Comparison of ENCODE assay signal across 11 cellular contexts in the genomic region with DNA sequence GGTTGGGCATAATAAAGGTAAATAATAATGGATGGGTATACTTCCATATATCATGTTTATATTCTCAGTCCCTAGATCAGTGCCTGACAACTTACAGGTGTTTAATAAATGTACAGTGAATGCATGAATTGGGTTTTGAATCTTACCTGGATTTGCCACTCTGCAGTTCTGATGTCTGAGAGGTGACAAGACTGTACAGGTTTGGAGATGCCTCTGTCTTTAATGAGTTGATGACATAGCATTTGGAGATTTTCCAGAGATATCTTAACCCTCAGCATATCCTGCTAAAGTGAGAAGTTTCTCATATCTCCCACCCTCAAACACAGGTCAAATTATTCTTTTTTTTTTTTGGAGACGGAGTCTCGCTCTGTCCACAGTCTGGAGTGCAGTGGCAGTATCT. TPM values are rescaled to one million over a fixed set of nuclear protein-coding genes. Genes with fewer than 3 reads are reported as not detected.
DNase-seq lines count a peak whose midpoint lies in the region; ATAC-seq, FAIRE-seq and TF ChIP-seq lines count a peak whose summit lies in the region.
"Had no signal": no experiment of that assay in that cellular context is flagged by ENCODE, and none has a peak within 500 bp of the region (broad histone marks: within the 10 kb centered on the region; RNA-seq: fewer than 3 reads in every experiment).

No MANE protein-coding gene starts in this region.

- POLR2A ChIA-PET in CD8-positive, alpha-beta memory T cell (lab: Charles Lee) = no interaction called here
- POLR2A ChIA-PET in GM12878 (lab: Charles Lee) = interaction anchor here (1.1 kb wide), 1 partner anchor 124 kb away, joined by 3 read pairs; no protein-coding TSS in a partner anchor

- 0 out of 2 replicates have a peak, but pooled peaks cover 4% of the 10 kb centered on the region for H3K36me3 ChIP-seq in BLaER1
- no peaks in the 10 kb centered on the region for H3K36me3 ChIP-seq in CD8-positive, alpha-beta memory T cell (ENCODE audit: insufficient read depth, low read length)
- H3K36me3 ChIP-seq in GM12878 (ENCODE audit: control insufficient read depth in 2 of 2, insufficient read depth in 2 of 2, low read length in 1 of 2) = no peaks in the 10 kb centered on the region
- H3K36me3 ChIP-seq in esophagus squamous epithelium = no peaks in the 10 kb centered on the region

- H3K27me3 Mint-ChIP-seq in CD8-positive, alpha-beta memory T cell = peaks cover 0 to 4% of the 10 kb centered on the region in 2 donors
- H3K27me3 Mint-ChIP-seq in naive B cell = no peaks in the 10 kb centered on the region

- in situ Hi-C loops in GM12878 (cut with MboI) = no loop called here

- no peak overlapping the region for H3K9ac ChIP-seq in BLaER1
- H3K9ac ChIP-seq in GM12878 (ENCODE audit: control insufficient read depth, insufficient read depth, low read length) = no peak overlapping the region

- peaks cover 37 to 52% (median 43%) of the 10 kb centered on the region in 3 donors for H3K4me1 Mint-ChIP-seq in CD8-positive, alpha-beta memory T cell
- peaks cover 33 to 47% (median 46%) of the 10 kb centered on the region in 3 donors for H3K4me1 Mint-ChIP-seq in naive B cell

- TF ChIP-seq POLR2A in GM12878 (IDR thresholded peaks at IDR 0.05; ENCODE audit: low read depth, low read length) = no peak
- TF ChIP-seq POLR2A in esophagus squamous epithelium (IDR thresholded peaks at IDR 0.05) = no peak

- H3K79me2 ChIP-seq in GM12878 (ENCODE audit: control insufficient read depth, insufficient read depth, low read length) = peaks cover 18% of the 10 kb centered on the region

- no peak overlapping the region for H2AFZ ChIP-seq in GM12878 (ENCODE audit: control insufficient read depth, low read depth, low read length)

- peak overlapping the region in 6 of 8 donors; percentile 55 to 98 (median 78) for H3K27ac Mint-ChIP-seq in CD8-positive, alpha-beta memory T cell
- no peak overlapping the region for H3K27ac Mint-ChIP-seq in naive B cell

- H3K4me1 ChIP-seq in BLaER1 (peaks cover 43% of the 10 kb centered on the region), GM12878 (ENCODE audit: control insufficient read depth, insufficient read depth, low read length) (peaks cover 5% of the 10 kb centered on the region; the same call in 1 of the 2 replicates), esophagus squamous epithelium (peaks cover 22 to 49% (median 25%) of the 10 kb centered on the region in 3 donors)
- peaks cover 23% of the 10 kb centered on the region for H3K4me1 ChIP-seq in CD8-positive, alpha-beta memory T cell (ENCODE audit: insufficient read depth, low read length)

- SMC1A ChIA-PET in GM12878 (lab: Charles Lee; ENCODE audit: uncharacterized antibody, unreplicated experiment) = interaction anchor here (0.6 to 1.4 kb wide), 2 partner anchors 255 to 1759 kb away, joined by 3 to 4 read pairs; no protein-coding TSS in a partner anchor

- TSS peak; percentile 14 for BruUV-seq in GM12878 (replicated peaks; lab: Mats Ljungman, UMichigan)

- H3K9me3 Mint-ChIP-seq in CD8-positive, alpha-beta memory T cell = no peaks in the 10 kb centered on the region
- H3K9me3 Mint-ChIP-seq in naive B cell = no peaks in the 10 kb centered on the region

- no peak for TF ChIP-seq RAD21 in GM12878 (IDR thresholded peaks at IDR 0.05; ENCODE audit: insufficient read depth, low read depth, low read length)

- H4K20me1 ChIP-seq in BLaER1 (peaks cover 46% of the 10 kb centered on the region), GM12878 (ENCODE audit: control insufficient read depth, insufficient read depth) (no peaks in the 10 kb centered on the region)

- peak overlapping the region; percentile 98 for H3K4me3 ChIP-seq in BLaER1
- no peak overlapping the region for H3K4me3 ChIP-seq in CD8-positive, alpha-beta memory T cell (ENCODE audit: low read length)
- H3K4me3 ChIP-seq in GM12878 = no peak overlapping the region
- H3K4me3 ChIP-seq in esophagus squamous epithelium = peak overlapping the region in 1 of 4 donors; percentile 89

- H3K27ac ChIP-seq in BLaER1 (no peak overlapping the region), GM12878 (ENCODE audit: control insufficient read depth, insufficient read depth) (no peak overlapping the region), esophagus squamous epithelium (peak overlapping the region in 1 of 4 donors; percentile 96)
- H3K27ac ChIP-seq in CD8-positive, alpha-beta memory T cell (ENCODE audit: low read depth, low read length) = no peak overlapping the region

- TF ChIP-seq EP300 in GM12878 (IDR thresholded peaks at IDR 0.05; ENCODE audit: borderline replicate concordance in 1 of 2, control insufficient read depth in 1 of 2, low read depth in 2 of 2, low read length in 2 of 2) = no peak

- no peak for DNase-seq in CD8-positive, alpha-beta memory T cell
- DNase-seq in GM12878 (ENCODE audit: low read depth, low spot score) (no peak), naive B cell (no peak), DMS114 treated with DMSO at 0.1 percent for 48 hours (lab: John Stamatoyannopoulos, UW; ENCODE audit: unreplicated experiment) (no peak), GOT3 (lab: John Stamatoyannopoulos, UW) (no peak), esophagus squamous epithelium (lab: John Stamatoyannopoulos, UW) (no peak)
- DNase-seq: activated gamma-delta T cell, Caco-2, NCI-H187 treated with DMSO at 0.1 percent for 48 hours had no signal

- peak overlapping the region; percentile 36 to 100 (median 56) for H3K4me3 Mint-ChIP-seq in CD8-positive, alpha-beta memory T cell
- peak overlapping the region in 5 of 8 donors; percentile 12 to 100 (median 42) for H3K4me3 Mint-ChIP-seq in naive B cell

- H3K4me2 ChIP-seq in BLaER1 = peak overlapping the region; percentile 89
- no peak overlapping the region for H3K4me2 ChIP-seq in GM12878 (ENCODE audit: control insufficient read depth, insufficient read depth)

- no peak for TF ChIP-seq CTCF in GM12878 (IDR thresholded peaks at IDR 0.05 in 2 of 3, conservative IDR thresholded peaks at IDR 0.05 in 1 of 3; ENCODE audit: control insufficient read depth in 2 of 3, extremely low read depth in 1 of 3, insufficient read depth in 1 of 3, low read depth in 3 of 3, low read length in 3 of 3)
- no peak for TF ChIP-seq CTCF in esophagus squamous epithelium (IDR thresholded peaks at IDR 0.05)

- H3K36me3 Mint-ChIP-seq in CD8-positive, alpha-beta memory T cell = peaks cover 0 to 20% (median 0%) of the 10 kb centered on the region in 3 donors
- H3K36me3 Mint-ChIP-seq in naive B cell = peaks cover 0 to 6% of the 10 kb centered on the region in 2 donors

- H3K27me3 ChIP-seq in BLaER1 = no peaks in the 10 kb centered on the region
- no peaks in the 10 kb centered on the region for H3K27me3 ChIP-seq in CD8-positive, alpha-beta memory T cell (ENCODE audit: insufficient read depth, low read length, poor library complexity, severe bottlenecking)
- H3K27me3 ChIP-seq in GM12878 (replicated peaks in 1 of 2; ENCODE audit: control insufficient read depth in 2 of 2, insufficient read depth in 2 of 2, low read length in 1 of 2) = no peaks in the 10 kb centered on the region
- H3K27me3 ChIP-seq in esophagus squamous epithelium = no peaks in the 10 kb centered on the region

- H3K9me3 ChIP-seq in BLaER1 (no peaks in the 10 kb centered on the region), GM12878 (replicated peaks; ENCODE audit: control insufficient read depth, insufficient read depth, low read length) (no peaks in the 10 kb centered on the region), esophagus squamous epithelium (no peaks in the 10 kb centered on the region)
- no peaks in the 10 kb centered on the region for H3K9me3 ChIP-seq in CD8-positive, alpha-beta memory T cell (ENCODE audit: low read length)
- H3K9me3 ChIP-seq: Caco-2 had no signal

- no peak for FAIRE-seq in GM12878 (lab: Jason Lieb, UNC)

- intact Hi-C loops in GM12878 (cut with micrococcal nuclease; ENCODE audit: unreplicated experiment) = no loop called here
- intact Hi-C loops in esophagus squamous epithelium (cut with DNase I) = no loop called here

- ATAC-seq in GM12878 (no peak), naive B cell (ENCODE audit: low read depth in 2 of 2) (no peak), GM18868 (IDR thresholded peaks at IDR 0.05; ENCODE audit: unreplicated experiment) (no peak)

- RAD21 ChIA-PET in GM12878 (lab: Charles Lee; ENCODE audit: unreplicated experiment) = no interaction called here

- CTCF ChIA-PET in CD8-positive, alpha-beta memory T cell (lab: Charles Lee) = no interaction called here
- CTCF ChIA-PET in GM12878 (lab: Yijun Ruan, JAX) = interaction anchor here (1.5 to 1.6 kb wide), 2 partner anchors 12 to 248 kb away, joined by 3 to 4 read pairs; no protein-coding TSS in a partner anchor

- 81% methylated on average over 2 of the region's 2 CpGs for WGBS in GM12878 (ENCODE audit: insufficient coverage, insufficient replicate concordance, low lambda C conversion rate, missing lambda C conversion rate)
- 93 to 100% methylated on average over 2 of the region's 2 CpGs for WGBS in esophagus squamous epithelium, 2 donors

RNA-seq across cellular contexts. Expression of a gene that starts 2.2 kb away (rescaled TPM):
- total RNA-seq in CD8-positive, alpha-beta memory T cell = 1 to 10 TPM; 8.7 to 9.6 TPM
- 3.0 TPM for polyA plus RNA-seq in CD8-positive, alpha-beta memory T cell
- 18.2 and 19.5 TPM in 2 replicates for total RNA-seq in GM12878 (2013; cell fraction: nucleolus; rRNA removed)
- total RNA-seq in GM12878 (2014; rRNA removed) (3.9 TPM in 2 replicates), GM12878 (2014; rRNA removed; fragmentation: Illumina TruSeq; extraction: Trizol) (2.3 and 2.8 TPM in 2 replicates), GM12878 (2021) (6.3 and 7.0 TPM in 2 replicates), esophagus squamous epithelium (10 to 100 TPM; 12.6 to 27.1 (median 17.5) TPM)
- polyA plus RNA-seq in GM12878 (2011; ENCODE audit: low read depth) = 1.3 TPM
- polyA plus RNA-seq in GM12878 (2011; rRNA removed) (2.1 and 3.4 TPM in 2 replicates), GM12878 (2014; fragmentation: Illumina TruSeq; extraction: Trizol) (3.6 and 4.0 TPM in 2 replicates), GM12878 (2014; fragmentation: Nextera tagmentation; extraction: Ambion mirVana) (under 1 TPM; 0.60 to 0.93 TPM), GM12878 (2014; rRNA removed) (3.2 and 4.3 TPM in 2 replicates), GM12878 (2016; fragmentation: Nextera tagmentation; extraction: Ambion mirVana) (1 to 10 TPM; 1.9 to 2.2 TPM), naive B cell (ENCODE audit: low read depth in 6 of 6) (1 to 10 TPM in 5 of 6 donors, not detected in 1; 1.4 to 5.5 (median 2.3) TPM)
- polyA plus RNA-seq in GM12878 (2011; cell fraction: cytosol; rRNA removed) = 2.4 and 2.9 TPM in 2 replicates
- polyA plus RNA-seq in GM12878 (2011; cell fraction: nucleus; rRNA removed) = 8.1 and 11.5 TPM in 2 replicates
- 2.2 and 3.8 TPM in 2 replicates for polyA plus RNA-seq in GM12878 (2012)
- polyA minus RNA-seq in GM12878 (2011; rRNA and poly(A)+ RNA removed) = 8.0 and 10.3 TPM in 2 replicates
- 1.7 and 2.4 TPM in 2 replicates for polyA minus RNA-seq in GM12878 (2011; cell fraction: cytosol; rRNA and poly(A)+ RNA removed)
- 5.1 and 10.2 TPM in 2 replicates for polyA minus RNA-seq in GM12878 (2011; cell fraction: nucleus; rRNA and poly(A)+ RNA removed)

RNA-seq across cellular contexts. Expression of a gene that starts 3.5 kb away (rescaled TPM):
- total RNA-seq in CD8-positive, alpha-beta memory T cell = 10 to 100 TPM; 28.9 to 34.1 TPM
- 19.4 TPM for polyA plus RNA-seq in CD8-positive, alpha-beta memory T cell
- total RNA-seq in GM12878 (2013; cell fraction: nucleolus; rRNA removed) = 17.4 and 18.4 TPM in 2 replicates
- total RNA-seq in GM12878 (2014; rRNA removed) = 32.3 and 34.4 TPM in 2 replicates
- total RNA-seq in GM12878 (2014; rRNA removed; fragmentation: Illumina TruSeq; extraction: Trizol) = 38.4 and 40.3 TPM in 2 replicates
- total RNA-seq in GM12878 (2021) = 27.9 and 30.3 TPM in 2 replicates
- polyA plus RNA-seq in GM12878 (2011; ENCODE audit: low read depth) = 22.4 TPM
- 59.2 and 79.7 TPM in 2 replicates for polyA plus RNA-seq in GM12878 (2011; rRNA removed)
- polyA plus RNA-seq in GM12878 (2011; cell fraction: cytosol; rRNA removed) = 27.5 and 33.6 TPM in 2 replicates
- polyA plus RNA-seq in GM12878 (2011; cell fraction: nucleus; rRNA removed) = 32.4 and 36.3 TPM in 2 replicates
- 27.1 and 31.5 TPM in 2 replicates for polyA plus RNA-seq in GM12878 (2012)
- polyA plus RNA-seq in GM12878 (2014; fragmentation: Illumina TruSeq; extraction: Trizol) = 43.0 and 43.6 TPM in 2 replicates
- polyA plus RNA-seq in GM12878 (2014; fragmentation: Nextera tagmentation; extraction: Ambion mirVana) = 10 to 100 TPM; 24.6 to 31.7 TPM
- 33.5 and 36.8 TPM in 2 replicates for polyA plus RNA-seq in GM12878 (2014; rRNA removed)
- 10 to 100 TPM; 26.9 to 27.9 TPM for polyA plus RNA-seq in GM12878 (2016; fragmentation: Nextera tagmentation; extraction: Ambion mirVana)
- polyA minus RNA-seq in GM12878 (2011; rRNA and poly(A)+ RNA removed) = 11.8 and 12.0 TPM in 2 replicates
- 7.2 and 8.4 TPM in 2 replicates for polyA minus RNA-seq in GM12878 (2011; cell fraction: cytosol; rRNA and poly(A)+ RNA removed)
- 10.2 and 17.5 TPM in 2 replicates for polyA minus RNA-seq in GM12878 (2011; cell fraction: nucleus; rRNA and poly(A)+ RNA removed)
- 10 to 100 TPM; 10.8 to 32.1 (median 20.4) TPM for polyA plus RNA-seq in naive B cell (ENCODE audit: low read depth in 6 of 6)
- total RNA-seq in esophagus squamous epithelium = 10 to 100 TPM in 3 of 4 donors, 1 to 10 TPM in 1; 8.4 to 21.2 (median 18.8) TPM

Comparison
In these comparisons a context has a peak if more than half of its experiments do, and no peak if none do; other contexts are left out.
1. H3K27ac Mint-ChIP-seq: peak in CD8-positive, alpha-beta memory T cell (6 of 8); none in naive B cell (0 of 6).